ENCODE assay signal across 8 cellular contexts in the genomic region with DNA sequence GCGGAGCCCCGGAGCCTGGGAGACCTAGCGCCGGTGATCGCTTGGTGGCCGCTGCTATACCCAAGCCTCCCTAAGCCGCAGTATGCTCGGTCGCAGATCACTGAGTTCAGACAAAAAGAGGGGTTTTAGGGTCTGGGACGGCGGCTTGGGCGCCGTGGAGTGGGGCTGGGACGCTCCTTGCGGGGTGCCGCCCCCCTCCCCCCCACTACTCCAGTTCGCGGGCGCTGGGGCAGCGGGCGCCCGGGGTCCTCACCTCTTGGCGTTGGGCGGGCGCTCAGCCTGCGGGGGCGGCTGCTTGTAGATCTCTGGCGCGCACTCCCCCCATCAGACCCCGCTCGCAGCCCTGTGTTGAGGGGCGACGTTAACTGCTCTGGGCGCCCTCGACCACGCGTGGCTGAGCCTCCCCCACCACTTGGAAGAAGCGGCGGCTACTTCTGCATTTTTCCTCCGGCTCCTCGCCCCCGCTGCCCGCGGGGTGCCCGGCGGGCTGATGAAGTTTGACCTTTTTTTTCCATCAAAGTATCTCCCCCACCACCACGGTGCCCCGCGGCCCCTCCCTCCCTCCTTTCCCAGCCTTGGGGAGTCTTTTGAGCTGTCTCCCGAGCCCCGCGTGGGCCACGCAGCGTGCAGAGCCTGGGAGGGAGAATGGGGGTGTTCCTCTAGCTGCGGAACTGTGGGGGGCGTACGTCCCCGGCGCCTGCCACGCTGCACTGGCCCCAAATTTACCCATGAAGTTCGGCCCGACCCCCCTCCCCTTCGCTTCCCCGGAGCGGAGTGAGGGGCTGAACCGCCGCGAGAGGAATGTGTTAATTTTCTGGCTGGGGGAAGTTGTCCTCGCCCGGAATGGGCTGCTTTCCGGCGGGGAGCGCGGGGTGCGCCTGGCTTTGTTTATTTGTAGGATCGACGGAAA. TPM values are rescaled to one million over a fixed set of nuclear protein-coding genes. Genes with fewer than 3 reads are reported as not detected.
A peak's percentile ranks its signal among the peaks of the same experiment; 100 is the strongest.
DNase-seq lines count a peak whose midpoint lies in the region; ATAC-seq, FAIRE-seq and TF ChIP-seq lines count a peak whose summit lies in the region.

No MANE protein-coding gene starts in this region.

- H3K27me3 ChIP-seq in Peyer's patch (no peaks in the 10 kb centered on the region), H1 (replicated peaks in 1 of 4; ENCODE audit: control insufficient read depth in 3 of 4, extremely low read depth in 1 of 4, insufficient read depth in 3 of 4, low read length in 3 of 4) (peaks cover 3 to 30% (median 22%) of the 10 kb centered on the region in 4 experiments), mucosa of rectum (ENCODE audit: control insufficient read depth in 2 of 2, insufficient read depth in 2 of 2, low read length in 2 of 2) (no peaks in the 10 kb centered on the region)

- ATAC-seq in GM19023 (IDR thresholded peaks at IDR 0.05; ENCODE audit: unreplicated experiment) = no peak

- H2BK12ac ChIP-seq in H1 (ENCODE audit: low read depth, low read length) = peak overlapping the region; percentile 60; the same call in 1 of the 2 replicates

- H3K23ac ChIP-seq in H1 (ENCODE audit: insufficient read length) = no peak overlapping the region

- FAIRE-seq in H1 (lab: Jason Lieb, UNC) = no peak

- H2BK120ac ChIP-seq in H1 (replicated peaks; ENCODE audit: low read depth, low read length) = no peak overlapping the region

- peaks cover 24% of the 10 kb centered on the region for H3K23me2 ChIP-seq in H1 (ENCODE audit: low read depth, low read length)

- H2BK15ac ChIP-seq in H1 (ENCODE audit: low read length) = no peak overlapping the region

- TF ChIP-seq RAD21 in H1 (IDR thresholded peaks at IDR 0.05 in 1 of 2, conservative IDR thresholded peaks at IDR 0.05 in 1 of 2; ENCODE audit: low read depth in 2 of 2, low read length in 2 of 2) = no peak; a peak in 1 of 4 replicates

- H3K27ac ChIP-seq in Peyer's patch (peak overlapping the region; percentile 84 to 96 (median 86)), H1 (ENCODE audit: low read depth, low read length) (peak overlapping the region; percentile 41; the same call in 1 of the 2 replicates), mucosa of rectum (ENCODE audit: low read depth in 2 of 2, low read length in 2 of 2) (peak overlapping the region; percentile 81 to 82)

- peak overlapping the region; percentile 62 to 69 (median 64); a peak in 6 of 7 replicates for H3K9ac ChIP-seq in H1 (replicated peaks in 1 of 4; ENCODE audit: extremely low read depth in 1 of 4, low read depth in 3 of 4, low read length in 3 of 4)
- peak overlapping the region; percentile 75 to 81 for H3K9ac ChIP-seq in mucosa of rectum (ENCODE audit: low read depth in 1 of 2, low read length in 2 of 2)

- H3K36me3 ChIP-seq in Peyer's patch = no peaks in the 10 kb centered on the region
- H3K36me3 ChIP-seq in H1 (ENCODE audit: control insufficient read depth in 2 of 4, insufficient read depth in 4 of 4, low read length in 3 of 4) = no peaks in the 10 kb centered on the region
- H3K36me3 ChIP-seq in mucosa of rectum (ENCODE audit: control insufficient read depth in 2 of 2, insufficient read depth in 2 of 2, low read length in 2 of 2) = no peaks in the 10 kb centered on the region

- peak overlapping the region; percentile 38 for H4K91ac ChIP-seq in H1 (replicated peaks; ENCODE audit: insufficient read length, low read length)

- H3K79me1 ChIP-seq in H1 (ENCODE audit: low read depth, low read length) = peaks cover 25% of the 10 kb centered on the region

- H3K4me2 ChIP-seq in H1 (ENCODE audit: insufficient read depth in 1 of 2, low read depth in 2 of 2, low read length in 2 of 2) = peak overlapping the region; percentile 91 to 97

- no peaks in the 10 kb centered on the region for H3K9me3 ChIP-seq in Peyer's patch
- H3K9me3 ChIP-seq in H1 (ENCODE audit: insufficient read depth in 2 of 2, low read depth in 1 of 2, low read length in 1 of 2) = no peaks in the 10 kb centered on the region
- no peaks in the 10 kb centered on the region for H3K9me3 ChIP-seq in mucosa of rectum (ENCODE audit: control insufficient read depth in 2 of 2, low read length in 2 of 2)

- CTCF ChIA-PET in H1 (lab: Charles Lee; ENCODE audit: partially characterized antibody) = interaction anchor here (0.6 to 14.5 kb wide), 13 partner anchors 11 to 151 kb away, joined by 3 to 224 read pairs (median 7); no protein-coding TSS in a partner anchor

- H3K18ac ChIP-seq in H1 (ENCODE audit: extremely low read depth, low read length) = peak overlapping the region; percentile 90

- peak overlapping the region; percentile 55 for H3K56ac ChIP-seq in H1 (replicated peaks; ENCODE audit: insufficient read length, low read depth, low read length)

- DNase-seq in NCI-H748 (lab: John Stamatoyannopoulos, UW; ENCODE audit: unreplicated experiment) (peak; percentile 44), NCI-H748 treated with DMSO at 0.1 percent for 48 hours (lab: John Stamatoyannopoulos, UW) (no peak), Peyer's patch (peak in 2 of 3 donors; percentile 54 to 63), H1 (ENCODE audit: low read depth in 1 of 2, low spot score in 2 of 2) (peak in 1 of 2 experiments; percentile 85), NCI-H2107 (lab: John Stamatoyannopoulos, UW) (no peak), NCI-H2029 treated with DMSO at 0.1 percent for 48 hours (lab: John Stamatoyannopoulos, UW) (no peak)

- H4K20me1 ChIP-seq in H1 (replicated peaks in 1 of 2; ENCODE audit: control insufficient read depth in 1 of 2, insufficient read depth in 2 of 2, low read length in 2 of 2) = peaks cover 18 to 30% of the 10 kb centered on the region in 2 experiments

- H2AFZ ChIP-seq in H1 (ENCODE audit: low read length) = no peak overlapping the region

- no peak overlapping the region for H2AK5ac ChIP-seq in H1 (ENCODE audit: low read depth, low read length)

- TF ChIP-seq CTCF in Peyer's patch (IDR thresholded peaks at IDR 0.05) = no peak
- TF ChIP-seq CTCF in H1 (IDR thresholded peaks at IDR 0.05; ENCODE audit: control extremely low read depth in 1 of 3, insufficient read depth in 1 of 3, low read depth in 1 of 3, low read length in 3 of 3) = 0 out of 4 replicates have a peak, but pooled peaks of 1 of the 3 experiments have one; percentile 8

- H3K14ac ChIP-seq in H1 (ENCODE audit: insufficient read length) = no peak overlapping the region

- no peak for TF ChIP-seq EP300 in H1 (IDR thresholded peaks at IDR 0.05; ENCODE audit: borderline replicate concordance in 1 of 2, low read depth in 2 of 2, low read length in 2 of 2)

- peak overlapping the region; percentile 31 for H4K5ac ChIP-seq in H1 (ENCODE audit: insufficient read length, low read depth, low read length)

- peaks cover 25 to 52% of the 10 kb centered on the region in 2 experiments for H3K79me2 ChIP-seq in H1 (ENCODE audit: control insufficient read depth in 1 of 2, insufficient read depth in 2 of 2, low read length in 2 of 2)

- no peak for TF ChIP-seq POLR2A in Peyer's patch (IDR thresholded peaks at IDR 0.05)
- TF ChIP-seq POLR2A in H1 (IDR thresholded peaks at IDR 0.05; ENCODE audit: control extremely low read depth in 1 of 2, low read depth in 2 of 2, low read length in 2 of 2) = peak in 1 of 2 experiments; percentile 24; a peak in 1 of 3 replicates

- peak overlapping the region; percentile 85 for H2BK5ac ChIP-seq in H1 (ENCODE audit: low read depth, low read length)

- 2% methylated on average over 52 of the region's 77 CpGs; no CpG with 5 or more reads in 1 of the 2 experiments for WGBS in H1 (ENCODE audit: extremely low coverage in 1 of 2, insufficient coverage in 1 of 2, insufficient read length in 1 of 2, insufficient replicate concordance in 2 of 2, low coverage in 1 of 2, low lambda C conversion rate in 2 of 2, missing lambda C conversion rate in 1 of 2), 2 experiments

- 0 out of 2 replicates have a peak overlapping the region, but pooled peaks have one; percentile 18 for H2BK20ac ChIP-seq in H1 (ENCODE audit: low read length)

- H3K4me3 ChIP-seq in Peyer's patch = peak overlapping the region; percentile 79 to 95 (median 87)
- peak overlapping the region; percentile 81 to 91 (median 90) for H3K4me3 ChIP-seq in H1 (ENCODE audit: extremely low read depth in 1 of 4, insufficient read depth in 2 of 4, low read depth in 3 of 4, low read length in 4 of 4)
- peak overlapping the region; percentile 73 to 85 for H3K4me3 ChIP-seq in mucosa of rectum (ENCODE audit: low read length in 2 of 2)

- H3K4ac ChIP-seq in H1 (replicated peaks; ENCODE audit: insufficient read length, low read depth, low read length) = peak overlapping the region; percentile 40

- H3K4me1 ChIP-seq in Peyer's patch (peaks cover 12 to 69% (median 28%) of the 10 kb centered on the region in 4 donors), H1 (replicated peaks in 1 of 4; ENCODE audit: control insufficient read depth in 3 of 4, insufficient read depth in 4 of 4, low read length in 3 of 4) (peaks cover 19 to 45% (median 38%) of the 10 kb centered on the region in 4 experiments), mucosa of rectum (ENCODE audit: control insufficient read depth in 2 of 2, insufficient read depth in 2 of 2, low read length in 2 of 2) (peaks cover 40 to 46% of the 10 kb centered on the region in 2 donors)

- peak overlapping the region; percentile 92 for H4K8ac ChIP-seq in H1 (ENCODE audit: extremely low read depth, insufficient read depth, low read length)

- POLR2A ChIA-PET in H1 (lab: Charles Lee; ENCODE audit: partially characterized antibody) = interaction anchor here (0.9 to 14.7 kb wide), 15 partner anchors 10 to 104 kb away, joined by 3 to 212 read pairs (median 7); no protein-coding TSS in a partner anchor

TF ChIP-seq in H1, 55 proteins besides CTCF, POLR2A, EP300 and RAD21 (continues in another document):
- TF ChIP-seq FOSL1 (IDR thresholded peaks at IDR 0.05; ENCODE audit: insufficient read depth, low read depth, low read length) = no peak

RNA-seq across cellular contexts. Expression of gene CXXC5, which starts 1.2 kb away (rescaled TPM):
- total RNA-seq in Peyer's patch = 10 to 100 TPM; 21.7 to 49.5 (median 30.9) TPM
- total RNA-seq in H1 (2021; fragmentation: NEBNext Ultra II Directional; extraction: Animal tissue kit (Norgen Biotek cat#: 25700)) = 74.0 and 78.3 TPM in 2 replicates
- 61.4 and 83.5 TPM in 2 replicates for polyA plus RNA-seq in H1 (2011; rRNA removed)
- polyA plus RNA-seq in H1 (2011; cell fraction: cytosol; rRNA removed) = 68.8 TPM
- 52.7 TPM for polyA plus RNA-seq in H1 (2011; cell fraction: nucleus; rRNA removed)
- polyA plus RNA-seq in H1 (2012, experiment 1 of 2) = 35.6 to 47.4 TPM (median 43.3 TPM) in 4 replicates
- polyA plus RNA-seq in H1 (2012, experiment 2 of 2) = 56.6 TPM
- 62.3 TPM for polyA plus RNA-seq in H1 (2013, experiment 1 of 2)
- polyA plus RNA-seq in H1 (2013, experiment 2 of 2) = 67.3 TPM
- 25.6 and 39.8 TPM in 2 replicates for polyA minus RNA-seq in H1 (2011; rRNA and poly(A)+ RNA removed)
- 50.7 TPM for polyA minus RNA-seq in H1 (2011; cell fraction: cytosol; rRNA and poly(A)+ RNA removed)
- polyA minus RNA-seq in H1 (2011; cell fraction: nucleus; rRNA and poly(A)+ RNA removed) = 39.2 TPM

Comparison
In these comparisons a context has a peak if more than half of its experiments do, and no peak if none do; other contexts are left out.
1. DNase-seq: peak in NCI-H748 (single experiment) and Peyer's patch (2 of 3); none in NCI-H748 treated with DMSO at 0.1 percent for 48 hours (single experiment), NCI-H2107 (single experiment) and NCI-H2029 treated with DMSO at 0.1 percent for 48 hours (single experiment).
2. Peak in every context shown above with its lines, with median percentiles within 50 percentile points of each other: H3K27ac ChIP-seq and H3K4me3 ChIP-seq.